39 cellular contexts compared by ENCODE assay signal in genomic region chr18:11572201-11572600, GRCh38. TPM values are rescaled to one million over a fixed set of nuclear protein-coding genes. Genes with fewer than 3 reads are reported as not detected.
"Had no signal": no experiment of that assay in that cellular context is flagged by ENCODE, and none has a peak within 500 bp of the region (broad histone marks: within the 10 kb centered on the region; RNA-seq: fewer than 3 reads in every experiment).

No MANE protein-coding gene starts in this region.

- H3K27me3 ChIP-seq: ascending aorta had no signal

- H3K4me1 ChIP-seq: ascending aorta, esophagus muscularis mucosa, gastroesophageal sphincter, heart left ventricle had no signal

- H3K36me3 Mint-ChIP-seq: activated CD8-positive, alpha-beta memory T cell treated with anti-CD3 and anti-CD28 coated beads, Interleukin-2, amount 10 ng/mL, durations not matched to agents 7 days and 5 days; activated naive CD4-positive, alpha-beta T cell treated with anti-CD3 and anti-CD28 coated beads, Interleukin-2, amount 10 ng/mL, durations not matched to agents 7 days and 5 days; activated naive CD4-positive, alpha-beta T cell treated with anti-CD3 and anti-CD28 coated beads, Interleukin-2, amount 50 U/mL, for 72 hours; activated naive CD8-positive, alpha-beta T cell treated with anti-CD3 and anti-CD28 coated beads, Interleukin-2, amount 10 ng/mL, durations not matched to agents 7 days and 5 days; brain had no signal

- H3K9me3 ChIP-seq: ascending aorta, esophagus muscularis mucosa, gastroesophageal sphincter, heart left ventricle had no signal

- H3K36me3 ChIP-seq: ascending aorta, esophagus muscularis mucosa, gastroesophageal sphincter, heart left ventricle, WERI-Rb-1 had no signal

- DNase-seq: activated B cell treated with CpG ODN at 0.5 μM for 24 hours; activated CD4-positive, alpha-beta T cell treated with anti-CD3 and anti-CD28 coated beads for 48 hours; activated CD4-positive, alpha-beta T cell treated with anti-CD3 and anti-CD28 coated beads, Interleukin-2, amount 50 U/mL, for 1 hour; activated CD4-positive, alpha-beta T cell treated with anti-CD3 and anti-CD28 coated beads, Interleukin-2, amount 50 U/mL, for 48 hours; activated CD8-positive, alpha-beta memory T cell treated with anti-CD3 and anti-CD28 coated beads, Interleukin-2, amount 10 ng/mL, durations not matched to agents 7 days and 5 days; activated CD8-positive, alpha-beta memory T cell treated with anti-CD3 and anti-CD28 coated beads, Interleukin-2, amount 50 U/mL, for 4 hours; activated CD8-positive, alpha-beta T cell treated with anti-CD3 and anti-CD28 coated beads, Interleukin-2, amount 10 ng/mL, durations not matched to agents 7 days and 5 days; activated gamma-delta T cell; activated naive CD4-positive, alpha-beta T cell; activated naive CD4-positive, alpha-beta T cell treated with anti-CD3 and anti-CD28 coated beads, Interleukin-2, amount 10 ng/mL, durations not matched to agents 7 days and 5 days; activated naive CD8-positive, alpha-beta T cell treated with anti-CD3 and anti-CD28 coated beads, Interleukin-2, amount 10 ng/mL, durations not matched to agents 7 days and 5 days; activated T-cell treated with anti-CD3 and anti-CD28 coated beads, Interleukin-2, amount 50 U/mL, for 24 hours; activated T-cell treated with anti-CD3 and anti-CD28 coated beads, Interleukin-2, amount 50 U/mL, for 72 hours; dorsolateral prefrontal cortex; effector memory CD4-positive, alpha-beta T cell; erythroblast; foreskin melanocyte; heart left ventricle; T-helper 1 cell; T-helper 17 cell; T1000; WERI-Rb-1 had no signal

- H3K4me3 ChIP-seq: ascending aorta, coronary artery, dorsolateral prefrontal cortex, esophagus muscularis mucosa, gastroesophageal sphincter, heart left ventricle had no signal

- ATAC-seq: activated CD4-positive, CD25-positive, alpha-beta regulatory T cell treated with anti-CD3 and anti-CD28 coated beads, Interleukin-2, amount 50 U/mL, for 24 hours; activated CD8-positive, alpha-beta memory T cell treated with anti-CD3 and anti-CD28 coated beads, Interleukin-2, amount 10 ng/mL, durations not matched to agents 7 days and 5 days; activated CD8-positive, alpha-beta T cell treated with anti-CD3 and anti-CD28 coated beads, Interleukin-2, amount 10 ng/mL, durations not matched to agents 7 days and 5 days; activated naive CD4-positive, alpha-beta T cell treated with anti-CD3 and anti-CD28 coated beads, Interleukin-2, amount 50 U/mL, for 72 hours; activated T-cell treated with anti-CD3 and anti-CD28 coated beads, Interleukin-2, amount 50 U/mL, for 72 hours; gastroesophageal sphincter; heart left ventricle; T-helper 17 cell had no signal

- H3K27ac Mint-ChIP-seq: activated B cell treated with CpG ODN at 0.5 μM for 24 hours; activated CD8-positive, alpha-beta memory T cell treated with anti-CD3 and anti-CD28 coated beads, Interleukin-2, amount 10 ng/mL, durations not matched to agents 7 days and 5 days; activated CD8-positive, alpha-beta T cell treated with anti-CD3 and anti-CD28 coated beads, Interleukin-2, amount 10 ng/mL, durations not matched to agents 7 days and 5 days; activated naive CD4-positive, alpha-beta T cell treated with anti-CD3 and anti-CD28 coated beads, Interleukin-2, amount 10 ng/mL, durations not matched to agents 7 days and 5 days; activated naive CD8-positive, alpha-beta T cell treated with anti-CD3 and anti-CD28 coated beads, Interleukin-2, amount 10 ng/mL, durations not matched to agents 7 days and 5 days; activated T-cell treated with anti-CD3 and anti-CD28 coated beads, Interleukin-2, amount 50 U/mL, for 24 hours; activated T-cell treated with anti-CD3 and anti-CD28 coated beads, Interleukin-2, amount 50 U/mL, for 72 hours; dendritic cell treated with granulocyte-macrophage colony-stimulating factor and Interleukin-4, amounts not matched to agents 40 ng/mL and 50 ng/mL, for 4 days; T-helper 17 cell; T-helper 2 cell treated with Interferon-gamma antibody and Interleukin-4, amounts not matched to agents 5 μg/mL and 100 μg/mL, for 36 hours had no signal

- H3K4me1 Mint-ChIP-seq: activated B cell treated with CpG ODN at 0.5 μM for 24 hours had no signal

- H3K4me3 Mint-ChIP-seq: activated B cell treated with CpG ODN at 0.5 μM for 24 hours; activated CD8-positive, alpha-beta memory T cell treated with anti-CD3 and anti-CD28 coated beads, Interleukin-2, amount 10 ng/mL, durations not matched to agents 7 days and 5 days; activated CD8-positive, alpha-beta T cell treated with anti-CD3 and anti-CD28 coated beads, Interleukin-2, amount 10 ng/mL, durations not matched to agents 7 days and 5 days; activated naive CD4-positive, alpha-beta T cell treated with anti-CD3 and anti-CD28 coated beads, Interleukin-2, amount 10 ng/mL, durations not matched to agents 7 days and 5 days; activated naive CD8-positive, alpha-beta T cell treated with anti-CD3 and anti-CD28 coated beads, Interleukin-2, amount 10 ng/mL, durations not matched to agents 7 days and 5 days; activated T-cell treated with anti-CD3 and anti-CD28 coated beads, Interleukin-2, amount 50 U/mL, for 24 hours; activated T-cell treated with anti-CD3 and anti-CD28 coated beads, Interleukin-2, amount 50 U/mL, for 72 hours; brain; central memory CD8-positive, alpha-beta T cell; dendritic cell treated with granulocyte-macrophage colony-stimulating factor and Interleukin-4, amounts not matched to agents 40 ng/mL and 50 ng/mL, for 4 days; T-helper 17 cell; T-helper 2 cell treated with Interferon-gamma antibody and Interleukin-4, amounts not matched to agents 5 μg/mL and 100 μg/mL, for 36 hours had no signal

- H3K27me3 Mint-ChIP-seq: activated T-cell treated with anti-CD3 and anti-CD28 coated beads, Interleukin-2, amount 50 U/mL, for 24 hours had no signal

- H3K9me3 Mint-ChIP-seq: activated B cell treated with CpG ODN at 0.5 μM for 24 hours; activated naive CD4-positive, alpha-beta T cell treated with anti-CD3 and anti-CD28 coated beads, Interleukin-2, amount 10 ng/mL, durations not matched to agents 7 days and 5 days; activated naive CD4-positive, alpha-beta T cell treated with anti-CD3 and anti-CD28 coated beads, Interleukin-2, amount 50 U/mL, for 72 hours; activated naive CD8-positive, alpha-beta T cell treated with anti-CD3 and anti-CD28 coated beads, Interleukin-2, amount 10 ng/mL, durations not matched to agents 7 days and 5 days; activated T-cell treated with anti-CD3 and anti-CD28 coated beads, Interleukin-2, amount 50 U/mL, for 24 hours; activated T-cell treated with anti-CD3 and anti-CD28 coated beads, Interleukin-2, amount 50 U/mL, for 72 hours; brain; central memory CD8-positive, alpha-beta T cell; dendritic cell treated with granulocyte-macrophage colony-stimulating factor and Interleukin-4, amounts not matched to agents 40 ng/mL and 50 ng/mL, for 4 days; T-helper 2 cell treated with Interferon-gamma antibody and Interleukin-4, amounts not matched to agents 5 μg/mL and 100 μg/mL, for 36 hours had no signal

- H3K27ac ChIP-seq: ascending aorta, coronary artery, dorsolateral prefrontal cortex, esophagus muscularis mucosa, gastroesophageal sphincter, heart left ventricle, WERI-Rb-1 had no signal

RNA-seq across cellular contexts. Expression of gene SLC35G4, which starts 37.2 kb away (rescaled TPM):
- total RNA-seq: activated B cell treated with CpG ODN at 0.5 μM for 24 hours; activated CD8-positive, alpha-beta memory T cell treated with anti-CD3 and anti-CD28 coated beads for 36 hours; activated CD8-positive, alpha-beta memory T cell treated with anti-CD3 and anti-CD28 coated beads, Interleukin-2, amount 10 ng/mL, durations not matched to agents 7 days and 5 days; activated CD8-positive, alpha-beta T cell treated with anti-CD3 and anti-CD28 coated beads, Interleukin-2, amount 10 ng/mL, durations not matched to agents 7 days and 5 days; activated naive CD4-positive, alpha-beta T cell treated with anti-CD3 and anti-CD28 coated beads, Interleukin-2, amount 50 U/mL, for 72 hours; activated naive CD8-positive, alpha-beta T cell treated with anti-CD3 and anti-CD28 coated beads, Interleukin-2, amount 10 ng/mL, durations not matched to agents 7 days and 5 days; activated T-cell treated with anti-CD3 and anti-CD28 coated beads, Interleukin-2, amount 50 U/mL, for 72 hours; ascending aorta; bronchial epithelial cell; cardiac septum; cerebellum; dorsolateral prefrontal cortex; esophagus muscularis mucosa; fibroblast of lung; fibroblast of villous mesenchyme; gastroesophageal sphincter; glomerular endothelial cell; heart left ventricle; T-helper 17 cell had no signal
- polyA plus RNA-seq: fibroblast of lung, heart left ventricle had no signal
